Comparison of ENCODE assay signal across 25 cellular contexts in genomic region chr6:129940454-129941195, GRCh38.
"Had no signal": no experiment of that assay in that cellular context is flagged by ENCODE, and none has a peak within 500 bp of the region (broad histone marks: within the 10 kb centered on the region; RNA-seq: fewer than 3 reads in every experiment).

No MANE protein-coding gene starts in this region.

- H3K4me1 Mint-ChIP-seq: mesothelial cell of epicardium, natural killer cell had no signal

- H3K4me1 ChIP-seq: left ventricle myocardium inferior, right atrium auricular region, stomach, testis, thyroid gland, vagina had no signal

- DNase-seq: islet precursor cell; left ventricle myocardium inferior; mesendoderm; naive B cell; natural killer cell; nephron progenitor cell; ovary; stimulated activated CD4-positive, alpha-beta T cell treated with anti-CD3 and anti-CD28 coated beads, Interleukin-12 subunit alpha, Interleukin-12 subunit beta, amount 100 ng/mL, for 4 hours; stimulated activated CD4-positive, alpha-beta T cell treated with anti-CD3 and anti-CD28 coated beads, Interleukin-15, amount 100 ng/mL, for 24 hours; stimulated activated CD4-positive, alpha-beta T cell treated with anti-CD3 and anti-CD28 coated beads, Interleukin-2, amount 100 ng/mL, for 24 hours; stimulated activated CD4-positive, alpha-beta T cell treated with anti-CD3 and anti-CD28 coated beads, Interleukin-4, amount 100 ng/mL, for 1 hour; stimulated activated naive CD4-positive, alpha-beta T cell; stomach; testis; thyroid gland; transverse colon; upper lobe of left lung had no signal

- H3K9me3 Mint-ChIP-seq: mesothelial cell of epicardium, naive B cell, natural killer cell, nephron progenitor cell had no signal

- H3K36me3 ChIP-seq: left ventricle myocardium inferior, ovary, right atrium auricular region, stomach, thyroid gland, transverse colon, upper lobe of left lung, vagina had no signal

- H3K27ac Mint-ChIP-seq: mesothelial cell of epicardium, natural killer cell, nephron progenitor cell, progenitor cell of endocrine pancreas had no signal

- H3K9me3 ChIP-seq: left ventricle myocardium inferior, ovary, right atrium auricular region, stomach, testis, thyroid gland, transverse colon, upper lobe of left lung, vagina had no signal

- H3K4me2 ChIP-seq: hepatocyte had no signal

- H3K27me3 Mint-ChIP-seq: progenitor cell of endocrine pancreas had no signal

- H3K36me3 Mint-ChIP-seq: mesothelial cell of epicardium, naive B cell, natural killer cell had no signal

- H3K4me3 ChIP-seq: hepatocyte, left ventricle myocardium inferior, lung, ovary, right atrium auricular region, skin epidermis, stomach, testis, thyroid gland, transverse colon, upper lobe of left lung, vagina had no signal

- H3K79me2 ChIP-seq: hepatocyte had no signal

- H3K4me3 Mint-ChIP-seq: mesothelial cell of epicardium, naive B cell, natural killer cell, nephron progenitor cell had no signal

- ATAC-seq: natural killer cell, sciatic nerve had no signal

- H2AFZ ChIP-seq: hepatocyte had no signal

- H3K27me3 ChIP-seq: hepatocyte, ovary, right atrium auricular region, testis, thyroid gland, transverse colon, upper lobe of left lung, vagina had no signal

- H3K27ac ChIP-seq: hepatocyte, left ventricle myocardium inferior, ovary, right atrium auricular region, skin epidermis, stomach, testis, thyroid gland, transverse colon, upper lobe of left lung, vagina had no signal
